In genomic region chr1:203428981-203429599, GRCh38 we compare ENCODE assay signal across 13 cellular contexts. TPM values are rescaled to one million over a fixed set of nuclear protein-coding genes. Genes with fewer than 3 reads are reported as not detected.
DNase-seq lines count a peak whose midpoint lies in the region; ATAC-seq and TF ChIP-seq lines count a peak whose summit lies in the region.
"Had no signal": no experiment of that assay in that cellular context is flagged by ENCODE, and none has a peak within 500 bp of the region (broad histone marks: within the 10 kb centered on the region; RNA-seq: fewer than 3 reads in every experiment).

No MANE protein-coding gene starts in this region.

- TF ChIP-seq CTCF in mucosa of descending colon (IDR thresholded peaks at IDR 0.05), result no peak
- TF ChIP-seq CTCF in esophagus squamous epithelium (IDR thresholded peaks at IDR 0.05), result no peak

- H3K4me1 ChIP-seq in mucosa of descending colon (ENCODE audit: low read depth) (peaks cover 29% of the 10 kb centered on the region), esophagus squamous epithelium (peaks cover 0 to 12% (median 0%) of the 10 kb centered on the region in 3 donors)

- 36 to 39% methylated on average over 9 to 10 of the region's 11 CpGs for WGBS in esophagus squamous epithelium, 2 donors

- H3K4me3 ChIP-seq in mucosa of descending colon, result peak overlapping the region; percentile 15
- H3K4me3 ChIP-seq in esophagus squamous epithelium, result no peak overlapping the region

- intact Hi-C loops in mucosa of descending colon (cut with DNase I, micrococcal nuclease) (no loop called here), esophagus squamous epithelium (cut with DNase I) (no loop called here)

- DNase-seq in DMS153 (lab: John Stamatoyannopoulos, UW) (peak; percentile 90), NCI-H1092 treated with DMSO at 0.1 percent for 48 hours (lab: John Stamatoyannopoulos, UW) (peak; percentile 71), NCI-H774 (lab: John Stamatoyannopoulos, UW) (peak; percentile 32), mucosa of descending colon (peak; percentile 62 to 82 (median 76)), esophagus squamous epithelium (lab: John Stamatoyannopoulos, UW) (no peak), activated T-cell treated with anti-CD3 and anti-CD28 coated beads for 4 hours (no peak)
- DNase-seq: activated CD4-positive, alpha-beta T cell treated with anti-CD3 and anti-CD28 coated beads, Interleukin-2, amount 10 ng/mL, durations not matched to agents 24 days and 14 days; activated gamma-delta T cell; left cardiac atrium; T-cell had no signal

- H3K9me3 ChIP-seq in mucosa of descending colon (no peaks in the 10 kb centered on the region), esophagus squamous epithelium (no peaks in the 10 kb centered on the region)

- H3K27ac ChIP-seq in esophagus squamous epithelium, result no peak overlapping the region

- ATAC-seq in mucosa of descending colon (peak; percentile 72), GM18519 (IDR thresholded peaks at IDR 0.05; ENCODE audit: low FRiP score, unreplicated experiment) (no peak), HG02973 (IDR thresholded peaks at IDR 0.05; ENCODE audit: unreplicated experiment) (no peak)
- ATAC-seq: left cardiac atrium, T-cell had no signal

- peaks cover 0 to 40% (median 0%) of the 10 kb centered on the region in 4 donors for H3K27me3 ChIP-seq in esophagus squamous epithelium

- TF ChIP-seq POLR2A in esophagus squamous epithelium (IDR thresholded peaks at IDR 0.05), result no peak

- no peaks in the 10 kb centered on the region for H3K36me3 ChIP-seq in mucosa of descending colon (ENCODE audit: low read depth)
- no peaks in the 10 kb centered on the region for H3K36me3 ChIP-seq in esophagus squamous epithelium

RNA-seq across cellular contexts. Expression of gene PRELP, which starts 46.5 kb away (rescaled TPM):
- total RNA-seq in mucosa of descending colon (100 to 1,000 TPM in 1 of 3 donors, 1 to 10 TPM in 2; 5.5 to 174 (median 5.6) TPM), esophagus squamous epithelium (10 to 100 TPM in 2 of 4 donors, 1 to 10 TPM in 2; 2.2 to 71.0 (median 9.1) TPM)
- total RNA-seq: activated CD4-positive, alpha-beta T cell treated with anti-CD3 and anti-CD28 coated beads, Interleukin-2, amount 10 ng/mL, durations not matched to agents 24 days and 14 days; MCF 10A had no signal

Comparison
In these comparisons a context has a peak if more than half of its experiments do, and no peak if none do; other contexts are left out.
1. DNase-seq: peak in DMS153 (single experiment), NCI-H1092 treated with DMSO at 0.1 percent for 48 hours (single experiment), NCI-H774 (single experiment) and mucosa of descending colon (3 of 3); none in esophagus squamous epithelium (single experiment) and activated T-cell treated with anti-CD3 and anti-CD28 coated beads for 4 hours (single experiment).